In genomic region chr15:47582283-47582682, GRCh38 we compare ENCODE assay signal across 27 cellular contexts.
"Had no signal": no experiment of that assay in that cellular context is flagged by ENCODE, and none has a peak within 500 bp of the region (broad histone marks: within the 10 kb centered on the region; RNA-seq: fewer than 3 reads in every experiment).

No MANE protein-coding gene starts in this region.

- DNase-seq: activated CD4-positive, alpha-beta memory T cell treated with anti-CD3 and anti-CD28 coated beads, Interleukin-2, amount 10 ng/mL, durations not matched to agents 7 days and 5 days; activated CD4-positive, alpha-beta T cell treated with anti-CD3 and anti-CD28 coated beads for 1 hour; activated CD4-positive, alpha-beta T cell treated with anti-CD3 and anti-CD28 coated beads for 4 hours; activated CD4-positive, alpha-beta T cell treated with anti-CD3 and anti-CD28 coated beads, Interleukin-2, amount 10 ng/mL, durations not matched to agents 7 days and 5 days; activated CD4-positive, alpha-beta T cell treated with anti-CD3 and anti-CD28 coated beads, Interleukin-2, amount 50 U/mL, for 4 hours; activated CD8-positive, alpha-beta memory T cell treated with anti-CD3 and anti-CD28 coated beads, Interleukin-2, amount 50 U/mL, for 48 hours; activated gamma-delta T cell; activated naive CD4-positive, alpha-beta T cell; activated naive CD4-positive, alpha-beta T cell treated with anti-CD3 and anti-CD28 coated beads, Interleukin-2, amount 10 ng/mL, durations not matched to agents 7 days and 5 days; activated naive CD8-positive, alpha-beta T cell treated with anti-CD3 and anti-CD28 coated beads, Interleukin-2, amount 10 ng/mL, durations not matched to agents 7 days and 5 days; activated T-cell treated with anti-CD3 and anti-CD28 coated beads for 4 hours; activated T-cell treated with anti-CD3 and anti-CD28 coated beads, Interleukin-2, amount 50 U/mL, for 24 hours; activated T-cell treated with anti-CD3 and anti-CD28 coated beads, Interleukin-2, amount 50 U/mL, for 72 hours; central memory CD4-positive, alpha-beta T cell; dorsolateral prefrontal cortex; effector memory CD4-positive, alpha-beta T cell; endodermal cell; foreskin fibroblast; T-helper 2 cell had no signal

- H3K4me3 ChIP-seq: ascending aorta, breast epithelium, cardiac muscle cell, coronary artery, dorsolateral prefrontal cortex had no signal

- H3K27me3 ChIP-seq: ascending aorta, breast epithelium, cardiac muscle cell, dorsolateral prefrontal cortex had no signal

- H3K36me3 Mint-ChIP-seq: activated naive CD4-positive, alpha-beta T cell treated with anti-CD3 and anti-CD28 coated beads, Interleukin-2, amount 10 ng/mL, durations not matched to agents 7 days and 5 days; activated naive CD4-positive, alpha-beta T cell treated with anti-CD3 and anti-CD28 coated beads, Interleukin-2, amount 50 U/mL, for 72 hours; activated naive CD8-positive, alpha-beta T cell treated with anti-CD3 and anti-CD28 coated beads, Interleukin-2, amount 10 ng/mL, durations not matched to agents 7 days and 5 days; brain had no signal

- H3K4me1 ChIP-seq: ascending aorta, breast epithelium had no signal

- H3K27ac Mint-ChIP-seq: activated CD4-positive, alpha-beta memory T cell treated with anti-CD3 and anti-CD28 coated beads, Interleukin-2, amount 10 ng/mL, durations not matched to agents 7 days and 5 days; activated CD4-positive, alpha-beta T cell treated with anti-CD3 and anti-CD28 coated beads, Interleukin-2, amount 10 ng/mL, durations not matched to agents 7 days and 5 days; activated naive CD4-positive, alpha-beta T cell treated with anti-CD3 and anti-CD28 coated beads, Interleukin-2, amount 10 ng/mL, durations not matched to agents 7 days and 5 days; activated naive CD4-positive, alpha-beta T cell treated with anti-CD3 and anti-CD28 coated beads, Interleukin-2, amount 50 U/mL, for 72 hours; activated naive CD8-positive, alpha-beta T cell treated with anti-CD3 and anti-CD28 coated beads, Interleukin-2, amount 10 ng/mL, durations not matched to agents 7 days and 5 days; activated T-cell treated with anti-CD3 and anti-CD28 coated beads, Interleukin-2, amount 50 U/mL, for 24 hours; activated T-cell treated with anti-CD3 and anti-CD28 coated beads, Interleukin-2, amount 50 U/mL, for 72 hours; brain; dendritic cell treated with granulocyte-macrophage colony-stimulating factor and Interleukin-4, amounts not matched to agents 40 ng/mL and 50 ng/mL, for 4 days; endodermal cell had no signal

- H3K4me3 Mint-ChIP-seq: activated CD4-positive, alpha-beta memory T cell treated with anti-CD3 and anti-CD28 coated beads, Interleukin-2, amount 10 ng/mL, durations not matched to agents 7 days and 5 days; activated CD4-positive, alpha-beta T cell treated with anti-CD3 and anti-CD28 coated beads, Interleukin-2, amount 10 ng/mL, durations not matched to agents 7 days and 5 days; activated naive CD4-positive, alpha-beta T cell treated with anti-CD3 and anti-CD28 coated beads, Interleukin-2, amount 10 ng/mL, durations not matched to agents 7 days and 5 days; activated naive CD8-positive, alpha-beta T cell treated with anti-CD3 and anti-CD28 coated beads, Interleukin-2, amount 10 ng/mL, durations not matched to agents 7 days and 5 days; activated T-cell treated with anti-CD3 and anti-CD28 coated beads, Interleukin-2, amount 50 U/mL, for 24 hours; activated T-cell treated with anti-CD3 and anti-CD28 coated beads, Interleukin-2, amount 50 U/mL, for 72 hours; brain; dendritic cell treated with granulocyte-macrophage colony-stimulating factor and Interleukin-4, amounts not matched to agents 40 ng/mL and 50 ng/mL, for 4 days; endodermal cell had no signal

- H3K36me3 ChIP-seq: ascending aorta, breast epithelium, cardiac muscle cell had no signal

- H3K27me3 Mint-ChIP-seq: activated CD4-positive, alpha-beta memory T cell treated with anti-CD3 and anti-CD28 coated beads, Interleukin-2, amount 10 ng/mL, durations not matched to agents 7 days and 5 days; activated CD4-positive, alpha-beta T cell treated with anti-CD3 and anti-CD28 coated beads, Interleukin-2, amount 10 ng/mL, durations not matched to agents 7 days and 5 days; activated naive CD4-positive, alpha-beta T cell treated with anti-CD3 and anti-CD28 coated beads, Interleukin-2, amount 10 ng/mL, durations not matched to agents 7 days and 5 days; activated naive CD8-positive, alpha-beta T cell treated with anti-CD3 and anti-CD28 coated beads, Interleukin-2, amount 10 ng/mL, durations not matched to agents 7 days and 5 days; activated T-cell treated with anti-CD3 and anti-CD28 coated beads, Interleukin-2, amount 50 U/mL, for 24 hours; brain; dendritic cell treated with granulocyte-macrophage colony-stimulating factor and Interleukin-4, amounts not matched to agents 40 ng/mL and 50 ng/mL, for 4 days had no signal

- H3K27ac ChIP-seq: ascending aorta, breast epithelium, cardiac muscle cell, coronary artery, dorsolateral prefrontal cortex had no signal

- H3K9me3 ChIP-seq: ascending aorta, breast epithelium had no signal

- H3K4me1 Mint-ChIP-seq: activated CD4-positive, alpha-beta memory T cell treated with anti-CD3 and anti-CD28 coated beads, Interleukin-2, amount 10 ng/mL, durations not matched to agents 7 days and 5 days; activated CD4-positive, alpha-beta T cell treated with anti-CD3 and anti-CD28 coated beads, Interleukin-2, amount 10 ng/mL, durations not matched to agents 7 days and 5 days; activated naive CD4-positive, alpha-beta T cell treated with anti-CD3 and anti-CD28 coated beads, Interleukin-2, amount 10 ng/mL, durations not matched to agents 7 days and 5 days; activated naive CD8-positive, alpha-beta T cell treated with anti-CD3 and anti-CD28 coated beads, Interleukin-2, amount 10 ng/mL, durations not matched to agents 7 days and 5 days had no signal

- ATAC-seq: activated naive CD4-positive, alpha-beta T cell treated with anti-CD3 and anti-CD28 coated beads, Interleukin-2, amount 50 U/mL, for 72 hours; activated T-cell treated with anti-CD3 and anti-CD28 coated beads, Interleukin-2, amount 50 U/mL, for 72 hours; esophagus mucosa had no signal

- H3K9me3 Mint-ChIP-seq: activated CD4-positive, alpha-beta memory T cell treated with anti-CD3 and anti-CD28 coated beads, Interleukin-2, amount 10 ng/mL, durations not matched to agents 7 days and 5 days; activated CD4-positive, alpha-beta T cell treated with anti-CD3 and anti-CD28 coated beads, Interleukin-2, amount 10 ng/mL, durations not matched to agents 7 days and 5 days; activated naive CD4-positive, alpha-beta T cell treated with anti-CD3 and anti-CD28 coated beads, Interleukin-2, amount 10 ng/mL, durations not matched to agents 7 days and 5 days; activated naive CD8-positive, alpha-beta T cell treated with anti-CD3 and anti-CD28 coated beads, Interleukin-2, amount 10 ng/mL, durations not matched to agents 7 days and 5 days; activated T-cell treated with anti-CD3 and anti-CD28 coated beads, Interleukin-2, amount 50 U/mL, for 24 hours; activated T-cell treated with anti-CD3 and anti-CD28 coated beads, Interleukin-2, amount 50 U/mL, for 72 hours; dendritic cell treated with granulocyte-macrophage colony-stimulating factor and Interleukin-4, amounts not matched to agents 40 ng/mL and 50 ng/mL, for 4 days; endodermal cell had no signal
